ENCODE assay signal across 19 cellular contexts in genomic region chr19:46993622-46994021, GRCh38. TPM values are rescaled to one million over a fixed set of nuclear protein-coding genes. Genes with fewer than 3 reads are reported as not detected.
DNase-seq lines count a peak whose midpoint lies in the region; ATAC-seq, FAIRE-seq and TF ChIP-seq lines count a peak whose summit lies in the region.
"Had no signal": no experiment of that assay in that cellular context is flagged by ENCODE, and none has a peak within 500 bp of the region (broad histone marks: within the 10 kb centered on the region; RNA-seq: fewer than 3 reads in every experiment).

No MANE protein-coding gene starts in this region.

- no peak overlapping the region for H3K23ac ChIP-seq in H1 (ENCODE audit: insufficient read length)

- ATAC-seq in heart left ventricle (no peak), Right ventricle myocardium superior (ENCODE audit: poor library complexity) (no peak), GM18505 (IDR thresholded peaks at IDR 0.05; ENCODE audit: unreplicated experiment) (no peak)
- ATAC-seq in stimulated activated effector memory CD8-positive, alpha-beta T cell treated with anti-CD3 and anti-CD28 coated beads, Interleukin-12 subunit alpha, Interleukin-12 subunit beta, amount 100 ng/mL, for 72 hours: no peak

- H3K4me1 Mint-ChIP-seq in neural progenitor cell: peaks cover 24% of the 10 kb centered on the region
- H3K4me1 Mint-ChIP-seq in stimulated activated effector memory CD8-positive, alpha-beta T cell treated with anti-CD3 and anti-CD28 coated beads, Interleukin-12 subunit alpha, Interleukin-12 subunit beta, amount 100 ng/mL, for 72 hours: peaks cover 23% of the 10 kb centered on the region
- peaks cover 16 to 21% of the 10 kb centered on the region in 2 donors for H3K4me1 Mint-ChIP-seq in immature natural killer cell

- H4K91ac ChIP-seq in H1 (replicated peaks; ENCODE audit: insufficient read length, low read length): no peak overlapping the region

- CTCF ChIA-PET in H1 (lab: Charles Lee; ENCODE audit: partially characterized antibody): interaction anchor here (0.7 to 6.1 kb wide), 10 partner anchors 8 to 87 kb away, joined by 3 to 50 read pairs (median 19); no protein-coding TSS in a partner anchor

- H3K27me3 ChIP-seq in heart left ventricle: no peaks in the 10 kb centered on the region
- no peaks in the 10 kb centered on the region for H3K27me3 ChIP-seq in H1 (replicated peaks in 1 of 4; ENCODE audit: control insufficient read depth in 3 of 4, extremely low read depth in 1 of 4, insufficient read depth in 3 of 4, low read length in 3 of 4)
- H3K27me3 ChIP-seq in neural progenitor cell: no peaks in the 10 kb centered on the region
- no peaks in the 10 kb centered on the region for H3K27me3 ChIP-seq in subcutaneous abdominal adipose tissue (ENCODE audit: control insufficient read depth in 5 of 5, insufficient read depth in 4 of 5, low read length in 5 of 5)
- H3K27me3 ChIP-seq: BE2C had no signal

- H3K4me1 ChIP-seq in heart left ventricle: peaks cover 8 to 69% (median 46%) of the 10 kb centered on the region in 12 donors
- peaks cover 0 to 4% (median under 1%) of the 10 kb centered on the region in 4 experiments; a peak in 2 of 7 replicates for H3K4me1 ChIP-seq in H1 (replicated peaks in 1 of 4; ENCODE audit: control insufficient read depth in 3 of 4, insufficient read depth in 4 of 4, low read length in 3 of 4)
- H3K4me1 ChIP-seq in neural progenitor cell: peaks cover 9% of the 10 kb centered on the region
- peaks cover 10 to 46% (median 24%) of the 10 kb centered on the region in 5 donors for H3K4me1 ChIP-seq in subcutaneous abdominal adipose tissue (ENCODE audit: control insufficient read depth in 5 of 5, insufficient read depth in 5 of 5, low read length in 5 of 5)
- H3K4me1 ChIP-seq: BE2C had no signal

- H3K4me2 ChIP-seq in H1 (ENCODE audit: insufficient read depth in 1 of 2, low read depth in 2 of 2, low read length in 2 of 2) (no peak overlapping the region), neural progenitor cell (no peak overlapping the region)

- FAIRE-seq in H1 (lab: Jason Lieb, UNC): no peak

- no peak for TF ChIP-seq POLR2A in heart left ventricle (IDR thresholded peaks at IDR 0.05)
- TF ChIP-seq POLR2A in H1 (IDR thresholded peaks at IDR 0.05; ENCODE audit: control extremely low read depth in 1 of 2, low read depth in 2 of 2, low read length in 2 of 2): no peak
- TF ChIP-seq POLR2A in GM18505 (IDR thresholded peaks at IDR 0.05; ENCODE audit: borderline replicate concordance, extremely low read depth, insufficient read depth, insufficient read length): no peak

- H3K27ac ChIP-seq in heart left ventricle (peak overlapping the region; percentile 62 to 88 (median 81)), H1 (ENCODE audit: low read depth, low read length) (no peak overlapping the region), neural progenitor cell (no peak overlapping the region), subcutaneous abdominal adipose tissue (ENCODE audit: low read depth, low read length) (peak overlapping the region; percentile 50)
- H3K27ac ChIP-seq: 22Rv1 had no signal

- DNase-seq in heart left ventricle: peak in 1 of 5 donors; percentile 26
- no peak for DNase-seq in Right ventricle myocardium superior
- no peak for DNase-seq in H1 (ENCODE audit: low read depth in 1 of 2, low spot score in 2 of 2)
- DNase-seq in neural progenitor cell (ENCODE audit: low spot score): no peak
- DNase-seq in stimulated activated effector memory CD8-positive, alpha-beta T cell treated with anti-CD3 and anti-CD28 coated beads, Interleukin-12 subunit alpha, Interleukin-12 subunit beta, amount 100 ng/mL, for 72 hours (ENCODE audit: low spot score in 2 of 2): no peak
- DNase-seq in immature natural killer cell: no peak
- DNase-seq: BE2C; Calu3; CD4-positive, alpha-beta memory T cell; DMS53; H9; NCI-H1105 treated with DMSO at 0.1 percent for 48 hours; NCI-H1694 treated with DMSO at 0.1 percent for 48 hours; NCI-H226; NCI-H524 treated with DMSO at 0.1 percent for 48 hours had no signal

- no peak overlapping the region for H3K18ac ChIP-seq in H1 (ENCODE audit: extremely low read depth, low read length)

- H3K36me3 ChIP-seq in heart left ventricle: peaks cover 0 to 81% (median 36%) of the 10 kb centered on the region in 9 donors
- H3K36me3 ChIP-seq in H1 (ENCODE audit: control insufficient read depth in 2 of 4, insufficient read depth in 4 of 4, low read length in 3 of 4): peaks cover 6 to 23% (median 10%) of the 10 kb centered on the region in 4 experiments; a peak in 6 of 8 replicates
- peaks cover 4% of the 10 kb centered on the region for H3K36me3 ChIP-seq in neural progenitor cell
- H3K36me3 ChIP-seq in subcutaneous abdominal adipose tissue (ENCODE audit: control insufficient read depth in 5 of 5, insufficient read depth in 5 of 5, low read length in 5 of 5): peaks cover 0 to 71% (median 49%) of the 10 kb centered on the region in 5 donors

- H3K79me2 ChIP-seq in H1 (ENCODE audit: control insufficient read depth in 1 of 2, insufficient read depth in 2 of 2, low read length in 2 of 2): no peaks in the 10 kb centered on the region
- peaks cover 5% of the 10 kb centered on the region for H3K79me2 ChIP-seq in neural progenitor cell (ENCODE audit: low read depth)

- H3K9me3 Mint-ChIP-seq in neural progenitor cell: no peaks in the 10 kb centered on the region
- no peaks in the 10 kb centered on the region for H3K9me3 Mint-ChIP-seq in stimulated activated effector memory CD8-positive, alpha-beta T cell treated with anti-CD3 and anti-CD28 coated beads, Interleukin-12 subunit alpha, Interleukin-12 subunit beta, amount 100 ng/mL, for 72 hours
- no peaks in the 10 kb centered on the region for H3K9me3 Mint-ChIP-seq in immature natural killer cell
- H3K9me3 Mint-ChIP-seq: CD4-positive, alpha-beta memory T cell; H9 had no signal

- no peaks in the 10 kb centered on the region for H3K9me3 ChIP-seq in heart left ventricle
- H3K9me3 ChIP-seq in H1 (ENCODE audit: insufficient read depth in 2 of 2, low read depth in 1 of 2, low read length in 1 of 2): no peaks in the 10 kb centered on the region
- H3K9me3 ChIP-seq in neural progenitor cell (ENCODE audit: low read depth): no peaks in the 10 kb centered on the region
- no peaks in the 10 kb centered on the region for H3K9me3 ChIP-seq in subcutaneous abdominal adipose tissue (ENCODE audit: control insufficient read depth in 5 of 5, low read length in 5 of 5)
- H3K9me3 ChIP-seq: BE2C had no signal

- no peak overlapping the region for H2AK5ac ChIP-seq in H1 (ENCODE audit: low read depth, low read length)

- no peak overlapping the region for H2BK120ac ChIP-seq in H1 (replicated peaks; ENCODE audit: low read depth, low read length)

- H2AFZ ChIP-seq in H1 (ENCODE audit: low read length): no peak overlapping the region
- H2AFZ ChIP-seq in neural progenitor cell (replicated peaks): no peak overlapping the region

- H4K5ac ChIP-seq in H1 (ENCODE audit: insufficient read length, low read depth, low read length): no peak overlapping the region

- POLR2A ChIA-PET in H1 (lab: Charles Lee; ENCODE audit: partially characterized antibody): interaction anchor here (1.7 kb wide), 1 partner anchor 8 kb away, joined by 5 read pairs; no protein-coding TSS in a partner anchor

- intact Hi-C loops in heart left ventricle (cut with DNase I) (loop anchor here in 9 of 10 donors (1.0 to 10.0 kb wide), 8 partner anchors 66 to 249 kb away; partner anchors contain the start of genes AP2S1 (in 1 of the 9), FKRP (in 1 of the 9) and STRN4 (in 1 of the 9)), Right ventricle myocardium superior (cut with DNase I) (loop anchor here (2.0 kb wide), 1 partner anchor 133 kb away; the partner anchor contains the start of gene ARHGAP35)

- H2BK15ac ChIP-seq in H1 (ENCODE audit: low read length): no peak overlapping the region

- TF ChIP-seq CTCF in heart left ventricle (IDR thresholded peaks at IDR 0.05) (no peak), H1 (IDR thresholded peaks at IDR 0.05; ENCODE audit: control extremely low read depth in 1 of 3, insufficient read depth in 1 of 3, low read depth in 1 of 3, low read length in 3 of 3) (no peak), neural progenitor cell (IDR thresholded peaks at IDR 0.05) (no peak)

- no peak overlapping the region for H4K8ac ChIP-seq in H1 (ENCODE audit: extremely low read depth, insufficient read depth, low read length)

- H3K14ac ChIP-seq in H1 (ENCODE audit: insufficient read length): no peak overlapping the region

- H3K4me3 Mint-ChIP-seq in neural progenitor cell: no peak overlapping the region
- H3K4me3 Mint-ChIP-seq in stimulated activated effector memory CD8-positive, alpha-beta T cell treated with anti-CD3 and anti-CD28 coated beads, Interleukin-12 subunit alpha, Interleukin-12 subunit beta, amount 100 ng/mL, for 72 hours: no peak overlapping the region
- no peak overlapping the region for H3K4me3 Mint-ChIP-seq in immature natural killer cell
- H3K4me3 Mint-ChIP-seq: CD4-positive, alpha-beta memory T cell; H9 had no signal

- H3K27ac Mint-ChIP-seq in neural progenitor cell: peak overlapping the region; percentile 37
- H3K27ac Mint-ChIP-seq in stimulated activated effector memory CD8-positive, alpha-beta T cell treated with anti-CD3 and anti-CD28 coated beads, Interleukin-12 subunit alpha, Interleukin-12 subunit beta, amount 100 ng/mL, for 72 hours: no peak overlapping the region
- no peak overlapping the region for H3K27ac Mint-ChIP-seq in immature natural killer cell

- H4K20me1 ChIP-seq in H1 (replicated peaks in 1 of 2; ENCODE audit: control insufficient read depth in 1 of 2, insufficient read depth in 2 of 2, low read length in 2 of 2) (peaks cover 0 to 2% of the 10 kb centered on the region in 2 experiments), neural progenitor cell (ENCODE audit: low read depth) (peaks cover 16% of the 10 kb centered on the region)

- H3K36me3 Mint-ChIP-seq in neural progenitor cell (peaks cover 26% of the 10 kb centered on the region), immature natural killer cell (peaks cover 0 to 18% (median under 1%) of the 10 kb centered on the region in 3 donors)
- H3K36me3 Mint-ChIP-seq in stimulated activated effector memory CD8-positive, alpha-beta T cell treated with anti-CD3 and anti-CD28 coated beads, Interleukin-12 subunit alpha, Interleukin-12 subunit beta, amount 100 ng/mL, for 72 hours: peaks cover 76% of the 10 kb centered on the region

- no peak overlapping the region for H3K56ac ChIP-seq in H1 (replicated peaks; ENCODE audit: insufficient read length, low read depth, low read length)

- TF ChIP-seq RAD21 in H1 (IDR thresholded peaks at IDR 0.05 in 1 of 2, conservative IDR thresholded peaks at IDR 0.05 in 1 of 2; ENCODE audit: low read depth in 2 of 2, low read length in 2 of 2): no peak

- H3K27me3 Mint-ChIP-seq in neural progenitor cell (ENCODE audit: insufficient read depth, low read depth): no peaks in the 10 kb centered on the region
- H3K27me3 Mint-ChIP-seq in immature natural killer cell (ENCODE audit: low read depth in 3 of 3): peaks cover 0 to 3% (median 0%) of the 10 kb centered on the region in 3 donors
- H3K27me3 Mint-ChIP-seq: CD4-positive, alpha-beta memory T cell had no signal

- no peak overlapping the region for H2BK12ac ChIP-seq in H1 (ENCODE audit: low read depth, low read length)

- 76 to 85% (median 83%) methylated on average over 7 of the region's 7 CpGs for WGBS in heart left ventricle, 4 donors
- WGBS in H1 (ENCODE audit: extremely low coverage in 1 of 2, insufficient coverage in 1 of 2, insufficient read length in 1 of 2, insufficient replicate concordance in 2 of 2, low coverage in 1 of 2, low lambda C conversion rate in 2 of 2, missing lambda C conversion rate in 1 of 2), 2 experiments: 95% methylated on average over 7 of the region's 7 CpGs; no CpG with 5 or more reads in 1 of the 2 experiments

- 0 out of 2 replicates have a peak overlapping the region, but pooled peaks have one; percentile 48 for H2BK20ac ChIP-seq in H1 (ENCODE audit: low read length)

- peaks cover 14% of the 10 kb centered on the region for H3F3A ChIP-seq in neural progenitor cell (ENCODE audit: low read depth)

- no peaks in the 10 kb centered on the region for H3K79me1 ChIP-seq in H1 (ENCODE audit: low read depth, low read length)

- H3K4me3 ChIP-seq in heart left ventricle (no peak overlapping the region), H1 (ENCODE audit: extremely low read depth in 1 of 4, insufficient read depth in 2 of 4, low read depth in 3 of 4, low read length in 4 of 4) (no peak overlapping the region), neural progenitor cell (no peak overlapping the region), subcutaneous abdominal adipose tissue (ENCODE audit: low read depth in 1 of 5, low read length in 5 of 5) (no peak overlapping the region)

- TF ChIP-seq EP300 in H1 (IDR thresholded peaks at IDR 0.05; ENCODE audit: borderline replicate concordance in 1 of 2, low read depth in 2 of 2, low read length in 2 of 2): no peak

- H3K4ac ChIP-seq in H1 (replicated peaks; ENCODE audit: insufficient read length, low read depth, low read length): no peak overlapping the region

- H3K9ac ChIP-seq in H1 (replicated peaks in 1 of 4; ENCODE audit: extremely low read depth in 1 of 4, low read depth in 3 of 4, low read length in 3 of 4) (no peak overlapping the region), neural progenitor cell (no peak overlapping the region), subcutaneous abdominal adipose tissue (ENCODE audit: low read length in 5 of 5) (peak overlapping the region in 1 of 5 donors; percentile 26)

- H2BK5ac ChIP-seq in H1 (ENCODE audit: low read depth, low read length): no peak overlapping the region

- H3K23me2 ChIP-seq in H1 (ENCODE audit: low read depth, low read length): no peaks in the 10 kb centered on the region

RNA-seq across cellular contexts. Expression of gene NPAS1, which starts 26.0 kb away (rescaled TPM):
- total RNA-seq in heart left ventricle (1 to 10 TPM in 2 of 9 donors, under 1 TPM in 6, not detected in 1; 0.16 to 1.3 (median 0.53) TPM), Right ventricle myocardium superior (not detected), neural progenitor cell (ENCODE audit: low replicate concordance) (1.2 and 4.3 TPM in 2 replicates)
- polyA plus RNA-seq in heart left ventricle (1 to 10 TPM; 1.2 to 1.3 TPM), H1 (2011; rRNA removed) (13.9 and 26.8 TPM in 2 replicates), immature natural killer cell (not detected)
- total RNA-seq in H1 (2021; fragmentation: NEBNext Ultra II Directional; extraction: Animal tissue kit (Norgen Biotek cat#: 25700)): 9.0 and 9.9 TPM in 2 replicates
- 17.3 TPM for polyA plus RNA-seq in H1 (2011; cell fraction: cytosol; rRNA removed)
- polyA plus RNA-seq in H1 (2011; cell fraction: nucleus; rRNA removed): 27.9 TPM
- 7.4 to 12.8 TPM (median 11.3 TPM) in 4 replicates for polyA plus RNA-seq in H1 (2012, experiment 1 of 2)
- 9.8 TPM for polyA plus RNA-seq in H1 (2012, experiment 2 of 2)
- polyA plus RNA-seq in H1 (2013, experiment 1 of 2): 6.6 TPM
- 5.8 TPM for polyA plus RNA-seq in H1 (2013, experiment 2 of 2)
- 2.4 and 4.5 TPM in 2 replicates for polyA minus RNA-seq in H1 (2011; rRNA and poly(A)+ RNA removed)
- 9.7 TPM for polyA minus RNA-seq in H1 (2011; cell fraction: cytosol; rRNA and poly(A)+ RNA removed)
- polyA minus RNA-seq in H1 (2011; cell fraction: nucleus; rRNA and poly(A)+ RNA removed): 9.2 TPM
- total RNA-seq: HT1080 had no signal
- polyA plus RNA-seq: CD4-positive, alpha-beta memory T cell had no signal

RNA-seq across cellular contexts. Expression of gene TMEM160, which starts 54.8 kb away (rescaled TPM):
- total RNA-seq in heart left ventricle: 10 to 100 TPM; 21.7 to 58.0 (median 24.5) TPM
- polyA plus RNA-seq in heart left ventricle: 10 to 100 TPM; 10.5 to 21.7 TPM
- total RNA-seq in Right ventricle myocardium superior: 34.9 TPM
- total RNA-seq in H1 (2021; fragmentation: NEBNext Ultra II Directional; extraction: Animal tissue kit (Norgen Biotek cat#: 25700)): 57.5 and 61.7 TPM in 2 replicates
- 152 and 209 TPM in 2 replicates for polyA plus RNA-seq in H1 (2011; rRNA removed)
- polyA plus RNA-seq in H1 (2011; cell fraction: cytosol; rRNA removed): 87.1 TPM
- polyA plus RNA-seq in H1 (2011; cell fraction: nucleus; rRNA removed): 85.1 TPM
- polyA plus RNA-seq in H1 (2012, experiment 1 of 2): 19.0 to 57.5 TPM (median 50.3 TPM) in 4 replicates
- polyA plus RNA-seq in H1 (2012, experiment 2 of 2): 55.3 TPM
- 61.7 TPM for polyA plus RNA-seq in H1 (2013, experiment 1 of 2)
- 60.3 TPM for polyA plus RNA-seq in H1 (2013, experiment 2 of 2)
- 2.0 and 2.2 TPM in 2 replicates for polyA minus RNA-seq in H1 (2011; rRNA and poly(A)+ RNA removed)
- 19.2 TPM for polyA minus RNA-seq in H1 (2011; cell fraction: cytosol; rRNA and poly(A)+ RNA removed)
- polyA minus RNA-seq in H1 (2011; cell fraction: nucleus; rRNA and poly(A)+ RNA removed): 26.7 TPM
- 8.0 and 66.2 TPM in 2 replicates for total RNA-seq in neural progenitor cell (ENCODE audit: low replicate concordance)
- 100 to 1,000 TPM; 175 to 285 (median 192) TPM for polyA plus RNA-seq in immature natural killer cell

Comparison
In these comparisons a context has a peak if more than half of its experiments do, and no peak if none do; other contexts are left out.
1. H3K27ac ChIP-seq: peak in heart left ventricle (12 of 12) and subcutaneous abdominal adipose tissue (single experiment); none in H1 (single experiment) and neural progenitor cell (single experiment).